10 cellular contexts compared by ENCODE assay signal in the genomic region with DNA sequence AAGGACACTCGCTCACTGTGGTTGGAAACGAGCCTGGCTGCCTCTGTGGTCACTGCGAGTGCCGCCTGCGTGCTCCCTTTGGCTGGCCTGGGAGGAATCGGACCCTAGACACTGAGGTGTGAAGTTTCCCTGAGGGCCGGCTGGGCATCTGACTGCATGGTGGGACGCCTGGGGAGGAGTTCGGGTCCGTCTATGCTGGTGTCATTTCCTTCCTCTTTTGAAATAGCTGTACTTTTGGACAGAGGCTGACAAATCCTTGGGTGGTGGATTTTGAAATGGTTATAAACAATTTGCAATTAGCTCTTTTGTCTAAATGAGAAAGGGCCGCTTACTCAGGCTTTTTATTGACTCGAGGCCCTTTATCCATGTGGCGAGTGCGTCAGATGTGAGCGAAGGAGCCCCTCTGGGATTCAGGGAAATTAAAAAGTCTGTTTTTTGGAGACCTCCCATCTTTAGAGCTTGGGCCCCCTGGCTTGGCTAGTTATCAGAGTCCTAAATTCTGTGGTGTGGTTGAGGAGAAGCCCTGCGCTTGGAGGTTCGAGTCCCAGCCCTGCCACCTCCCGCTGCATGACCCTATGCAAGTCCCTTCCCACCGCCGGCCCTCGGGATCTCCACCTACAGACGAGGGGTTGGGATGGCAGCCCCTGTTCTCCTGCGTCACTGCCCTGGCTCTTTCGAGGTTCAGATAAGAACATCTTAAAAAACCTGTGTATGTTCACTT.
DNase-seq lines count a peak whose midpoint lies in the region; ATAC-seq and TF ChIP-seq lines count a peak whose summit lies in the region.
"Had no signal": no experiment of that assay in that cellular context is flagged by ENCODE, and none has a peak within 500 bp of the region (broad histone marks: within the 10 kb centered on the region; RNA-seq: fewer than 3 reads in every experiment).

No MANE protein-coding gene starts in this region.

- peak overlapping the region; percentile 30 to 47 for H3K4me3 Mint-ChIP-seq in stimulated activated naive B cell treated with anti-CD40 and anti-IgM and Interleukin-4, amounts not matched to agents 10 μg/mL and 1 μg/mL and 100 μg/mL, for 72 hours

- DNase-seq in KBM-7 (peak; percentile 69), astrocyte of the spinal cord (ENCODE audit: low read depth, low spot score) (peak; percentile 44), islet precursor cell (peak; percentile 69), HUDEP-2 (lab: John Stamatoyannopoulos, UW; ENCODE audit: unreplicated experiment in 76 of 76) (no peak)
- peak; percentile 39 for DNase-seq in stimulated activated naive B cell treated with anti-CD40 and anti-IgM and Interleukin-4, amounts not matched to agents 10 μg/mL and 1 μg/mL and 100 μg/mL, for 72 hours
- DNase-seq in activated T-cell treated with anti-CD3 and anti-CD28 coated beads, Interleukin-2, amount 50 U/mL, for 48 hours = no peak
- DNase-seq: activated CD8-positive, alpha-beta memory T cell treated with anti-CD3 and anti-CD28 coated beads, Interleukin-2, amount 50 U/mL, for 4 hours; NCI-H526 treated with DMSO at 0.1 percent for 48 hours had no signal

- ATAC-seq in stimulated activated naive B cell treated with anti-CD40 and anti-IgM and Interleukin-4, amounts not matched to agents 10 μg/mL and 1 μg/mL and 100 μg/mL, for 72 hours (replicated peaks) = peak; percentile 78 to 85
- no peak for ATAC-seq in HG02970 (IDR thresholded peaks at IDR 0.05; ENCODE audit: low FRiP score, unreplicated experiment)
- ATAC-seq in HG03108 (IDR thresholded peaks at IDR 0.05; ENCODE audit: unreplicated experiment) = no peak

- H3K9me3 Mint-ChIP-seq in stimulated activated naive B cell treated with anti-CD40 and anti-IgM and Interleukin-4, amounts not matched to agents 10 μg/mL and 1 μg/mL and 100 μg/mL, for 72 hours = peaks cover 0 to 13% of the 10 kb centered on the region in 2 donors

- in situ Hi-C loops in KBM-7 (cut with MboI; ENCODE audit: low pct_unique_long_range_greater_than_20kb, low sequenced_read_pairs) (no loop called here), astrocyte of the spinal cord (cut with HindIII; ENCODE audit: low sequenced_read_pairs) (no loop called here)

- H3K27ac Mint-ChIP-seq in stimulated activated naive B cell treated with anti-CD40 and anti-IgM and Interleukin-4, amounts not matched to agents 10 μg/mL and 1 μg/mL and 100 μg/mL, for 72 hours = peak overlapping the region; percentile 96

- H3K36me3 Mint-ChIP-seq in stimulated activated naive B cell treated with anti-CD40 and anti-IgM and Interleukin-4, amounts not matched to agents 10 μg/mL and 1 μg/mL and 100 μg/mL, for 72 hours = peaks cover 26 to 48% of the 10 kb centered on the region in 2 donors

- TF ChIP-seq CTCF in astrocyte of the spinal cord (IDR thresholded peaks at IDR 0.05; ENCODE audit: low read depth, low read length) = no peak

- peaks cover 0 to 7% of the 10 kb centered on the region in 2 donors for H3K27me3 Mint-ChIP-seq in stimulated activated naive B cell treated with anti-CD40 and anti-IgM and Interleukin-4, amounts not matched to agents 10 μg/mL and 1 μg/mL and 100 μg/mL, for 72 hours

- no peak overlapping the region for H3K4me3 ChIP-seq in astrocyte of the spinal cord (ENCODE audit: low read depth, low read length)

- H3K4me1 Mint-ChIP-seq in stimulated activated naive B cell treated with anti-CD40 and anti-IgM and Interleukin-4, amounts not matched to agents 10 μg/mL and 1 μg/mL and 100 μg/mL, for 72 hours = peaks cover 64 to 84% of the 10 kb centered on the region in 2 donors

Comparison
In these comparisons a context has a peak if more than half of its experiments do, and no peak if none do; other contexts are left out.
1. DNase-seq: peak in KBM-7 (single experiment), astrocyte of the spinal cord (single experiment), islet precursor cell (single experiment) and stimulated activated naive B cell treated with anti-CD40 and anti-IgM and Interleukin-4, amounts not matched to agents 10 μg/mL and 1 μg/mL and 100 μg/mL, for 72 hours (single experiment); none in HUDEP-2 (0 of 76) and activated T-cell treated with anti-CD3 and anti-CD28 coated beads, Interleukin-2, amount 50 U/mL, for 48 hours (0 of 2).
2. ATAC-seq: peak in stimulated activated naive B cell treated with anti-CD40 and anti-IgM and Interleukin-4, amounts not matched to agents 10 μg/mL and 1 μg/mL and 100 μg/mL, for 72 hours (2 of 2); none in HG02970 (single experiment) and HG03108 (single experiment).